1 cellular context compared by ENCODE assay signal in genomic region chr12:70332236-70332635, GRCh38.
TF ChIP-seq lines count a peak whose summit lies in the region.

No MANE protein-coding gene starts in this region.

TF ChIP-seq in GM23338, 12 proteins besides CTCF, POLR2A, EP300 and RAD21 (continued from another document):
- TF ChIP-seq ZNF462 (CRISPR knock-in tag; IDR thresholded peaks at IDR 0.05), result no peak
TF ChIP-seq in GM23338: peak in this region for 0.
